Comparison of ENCODE assay signal across 29 cellular contexts in the genomic region with DNA sequence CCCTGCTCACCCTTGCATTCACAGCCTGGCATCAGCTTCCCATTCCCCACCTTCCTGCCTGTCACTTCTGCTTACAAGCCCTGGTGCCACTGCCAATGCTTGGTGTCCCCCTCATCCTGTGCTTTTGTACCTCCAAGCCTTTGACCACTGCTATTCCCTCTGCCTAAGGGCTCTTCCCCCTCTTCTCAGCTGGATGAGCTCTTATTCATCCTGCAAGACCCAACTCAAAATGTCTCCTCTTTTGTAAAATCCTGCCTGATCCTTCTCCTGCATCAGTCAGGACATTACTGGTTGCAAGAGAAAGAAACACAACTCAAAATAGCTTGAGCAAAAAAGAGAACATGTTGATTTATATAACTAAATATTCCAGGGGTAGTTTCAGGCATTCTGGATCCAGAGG.
"Had no signal": no experiment of that assay in that cellular context is flagged by ENCODE, and none has a peak within 500 bp of the region (broad histone marks: within the 10 kb centered on the region; RNA-seq: fewer than 3 reads in every experiment).

No MANE protein-coding gene starts in this region.

- H3K4me1 ChIP-seq: ascending aorta, foreskin keratinocyte, lower lobe of right lung, psoas muscle, testis had no signal

- H3K36me3 ChIP-seq: ascending aorta, brain microvascular endothelial cell, esophagus muscularis mucosa, heart right ventricle, lower lobe of right lung, neutrophil, pancreas, right atrium auricular region, transverse colon, WERI-Rb-1 had no signal

- H3K27ac Mint-ChIP-seq: activated CD4-positive, alpha-beta T cell treated with anti-CD3 and anti-CD28 coated beads, Interleukin-2, amount 10 ng/mL, durations not matched to agents 24 days and 14 days; activated CD8-positive, alpha-beta T cell treated with anti-CD3 and anti-CD28 coated beads for 36 hours; activated naive CD8-positive, alpha-beta T cell; activated T-helper 2 cell treated with anti-CD3 and anti-CD28 coated beads, Interferon-gamma antibody, Interleukin-2, Interleukin-4, amounts not matched to agents 10 μg/mL and 5 μg/mL and 100 μg/mL, durations not matched to agents 14 hours and 24 hours and 36 hours; endodermal cell; natural killer cell; T-helper 1 cell treated with Interleukin-12 subunit alpha and Interleukin-12 subunit beta and Interleukin-4 antibody, amounts not matched to agents 30 μg/mL and 1 μg/mL, for 36 hours had no signal

- H3K4me1 Mint-ChIP-seq: activated CD4-positive, alpha-beta T cell treated with anti-CD3 and anti-CD28 coated beads, Interleukin-2, amount 10 ng/mL, durations not matched to agents 24 days and 14 days; natural killer cell had no signal

- H3K4me3 Mint-ChIP-seq: activated CD4-positive, alpha-beta T cell treated with anti-CD3 and anti-CD28 coated beads, Interleukin-2, amount 10 ng/mL, durations not matched to agents 24 days and 14 days; activated CD8-positive, alpha-beta T cell treated with anti-CD3 and anti-CD28 coated beads for 36 hours; activated naive CD8-positive, alpha-beta T cell; activated T-cell treated with anti-CD3 and anti-CD28 coated beads, Interleukin-2, amount 50 U/mL, for 4 hours; endodermal cell; natural killer cell; stimulated activated naive B cell treated with anti-CD40 and anti-IgM and Interleukin-4, amounts not matched to agents 10 μg/mL and 1 μg/mL and 100 μg/mL, for 72 hours; T-helper 1 cell treated with Interleukin-12 subunit alpha and Interleukin-12 subunit beta and Interleukin-4 antibody, amounts not matched to agents 30 μg/mL and 1 μg/mL, for 36 hours had no signal

- ATAC-seq: activated CD8-positive, alpha-beta T cell treated with anti-CD3 and anti-CD28 coated beads for 36 hours; activated T-cell treated with anti-CD3 and anti-CD28 coated beads, Interleukin-2, amount 50 U/mL, for 4 hours; heart right ventricle; left lobe of liver; lower lobe of right lung; natural killer cell; pancreas; psoas muscle; stimulated activated naive B cell treated with anti-CD40 and anti-IgM and Interleukin-4, amounts not matched to agents 10 μg/mL and 1 μg/mL and 100 μg/mL, for 72 hours had no signal

- DNase-seq: activated CD4-positive, alpha-beta T cell treated with anti-CD3 and anti-CD28 coated beads, Interleukin-2, amount 10 ng/mL, durations not matched to agents 24 days and 14 days; activated CD4-positive, CD25-positive, alpha-beta regulatory T cell treated with anti-CD3 and anti-CD28 coated beads, Interleukin-2, amount 50 U/mL, for 72 hours; activated CD8-positive, alpha-beta T cell treated with anti-CD3 and anti-CD28 coated beads for 36 hours; activated T-cell treated with anti-CD3 and anti-CD28 coated beads, Interleukin-2, amount 50 U/mL, for 4 hours; brain microvascular endothelial cell; endodermal cell; foreskin keratinocyte; heart right ventricle; lower lobe of right lung; mesenchymal stem cell; natural killer cell; pancreas; psoas muscle; stimulated activated CD4-positive, alpha-beta T cell treated with anti-CD3 and anti-CD28 coated beads, Interleukin-15, amount 100 ng/mL, for 24 hours; stimulated activated CD4-positive, alpha-beta T cell treated with anti-CD3 and anti-CD28 coated beads, Interleukin-2, amount 100 ng/mL, for 24 hours; stimulated activated naive B cell treated with anti-CD40 and anti-IgM and Interleukin-4, amounts not matched to agents 10 μg/mL and 1 μg/mL and 100 μg/mL, for 72 hours; SW 1271; T1000; testis; transverse colon; WERI-Rb-1 had no signal

- H3K27ac ChIP-seq: ascending aorta, brain microvascular endothelial cell, esophagus muscularis mucosa, foreskin keratinocyte, heart right ventricle, lower lobe of right lung, neutrophil, pancreas, psoas muscle, right atrium auricular region, testis, transverse colon, WERI-Rb-1 had no signal

- H3K4me3 ChIP-seq: ascending aorta, esophagus muscularis mucosa, heart right ventricle, lower lobe of right lung, pancreas, psoas muscle, right atrium auricular region, testis, transverse colon had no signal

- H3K36me3 Mint-ChIP-seq: activated naive CD8-positive, alpha-beta T cell; natural killer cell; stimulated activated naive B cell treated with anti-CD40 and anti-IgM and Interleukin-4, amounts not matched to agents 10 μg/mL and 1 μg/mL and 100 μg/mL, for 72 hours had no signal

- H3K27me3 ChIP-seq: ascending aorta, esophagus muscularis mucosa, pancreas, right atrium auricular region, testis had no signal

- H3K27me3 Mint-ChIP-seq: activated CD8-positive, alpha-beta T cell treated with anti-CD3 and anti-CD28 coated beads for 36 hours; activated naive CD8-positive, alpha-beta T cell had no signal

- H3K9me3 Mint-ChIP-seq: activated CD4-positive, alpha-beta T cell treated with anti-CD3 and anti-CD28 coated beads, Interleukin-2, amount 10 ng/mL, durations not matched to agents 24 days and 14 days; activated CD8-positive, alpha-beta T cell treated with anti-CD3 and anti-CD28 coated beads for 36 hours; activated T-cell treated with anti-CD3 and anti-CD28 coated beads, Interleukin-2, amount 50 U/mL, for 4 hours; activated T-helper 2 cell treated with anti-CD3 and anti-CD28 coated beads, Interferon-gamma antibody, Interleukin-2, Interleukin-4, amounts not matched to agents 10 μg/mL and 5 μg/mL and 100 μg/mL, durations not matched to agents 14 hours and 24 hours and 36 hours; endodermal cell; natural killer cell; stimulated activated naive B cell treated with anti-CD40 and anti-IgM and Interleukin-4, amounts not matched to agents 10 μg/mL and 1 μg/mL and 100 μg/mL, for 72 hours; T-helper 1 cell treated with Interleukin-12 subunit alpha and Interleukin-12 subunit beta and Interleukin-4 antibody, amounts not matched to agents 30 μg/mL and 1 μg/mL, for 36 hours had no signal

- H3K9me3 ChIP-seq: ascending aorta, esophagus muscularis mucosa, heart right ventricle, lower lobe of right lung, neutrophil, pancreas, psoas muscle, right atrium auricular region, testis, transverse colon had no signal
